9 cellular contexts compared by ENCODE assay signal in the genomic region with DNA sequence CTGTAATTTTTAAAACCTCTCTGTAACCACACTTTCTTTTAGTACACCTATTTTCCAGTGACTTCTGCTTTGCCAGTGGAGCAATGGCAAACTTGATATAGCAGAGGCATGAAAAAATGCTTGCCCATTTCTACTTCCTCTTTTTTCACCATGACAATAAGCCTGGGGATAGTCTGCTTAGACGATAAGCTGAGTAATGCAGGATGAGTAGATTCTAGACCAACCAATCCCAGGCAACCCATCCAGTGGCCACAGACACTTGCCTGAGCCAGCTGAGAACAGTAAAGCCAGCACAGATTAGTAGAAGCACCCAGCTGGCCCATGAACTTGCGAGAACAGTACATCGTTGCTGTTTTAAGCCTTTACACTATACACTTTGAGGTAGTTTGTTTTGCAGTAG. TPM values are rescaled to one million over a fixed set of nuclear protein-coding genes. Genes with fewer than 3 reads are reported as not detected.
A peak's percentile ranks its signal among the peaks of the same experiment; 100 is the strongest.
DNase-seq lines count a peak whose midpoint lies in the region; ATAC-seq and TF ChIP-seq lines count a peak whose summit lies in the region.
"Had no signal": no experiment of that assay in that cellular context is flagged by ENCODE, and none has a peak within 500 bp of the region (broad histone marks: within the 10 kb centered on the region; RNA-seq: fewer than 3 reads in every experiment).

No MANE protein-coding gene starts in this region.

- TF ChIP-seq CTCF in RWPE1 (conservative IDR thresholded peaks at IDR 0.05; ENCODE audit: low read depth) = no peak

- DNase-seq in RWPE1 (ENCODE audit: low spot score) = peak; percentile 50
- DNase-seq in myocyte (ENCODE audit: low read depth) = peak; percentile 16
- no peak for DNase-seq in middle frontal gyrus (ENCODE audit: extremely low spot score, low spot score)
- no peak for DNase-seq in stimulated activated CD4-positive, alpha-beta T cell treated with anti-CD3 and anti-CD28 coated beads, Interleukin-4, amount 100 ng/mL, for 24 hours
- DNase-seq in SW 1271 (lab: John Stamatoyannopoulos, UW) = no peak

- POLR2A ChIA-PET in RWPE1 (lab: Yijun Ruan, JAX; ENCODE audit: low non-redundant PET) = no interaction called here

- CTCF ChIA-PET in RWPE1 (lab: Yijun Ruan, JAX) = interaction anchor here (0.6 kb wide), 2 partner anchors 420 to 689 kb away, joined by 3 read pairs; no protein-coding TSS in a partner anchor

- H3K27ac ChIP-seq in RWPE1 = no peak overlapping the region

- ATAC-seq in GM19395 (IDR thresholded peaks at IDR 0.05; ENCODE audit: unreplicated experiment) (peak; percentile 85), HG03066 (IDR thresholded peaks at IDR 0.05; ENCODE audit: low read depth, unreplicated experiment) (peak; percentile 86)
- ATAC-seq: Panc1 had no signal

RNA-seq across cellular contexts. Expression of a gene that starts 37.5 kb away (rescaled TPM):
- total RNA-seq in myocyte = not detected in 2 replicates
- not detected for polyA plus RNA-seq in myocyte (2012)
- total RNA-seq: epithelial cell of proximal tubule had no signal

Comparison
In these comparisons a context has a peak if more than half of its experiments do, and no peak if none do; other contexts are left out.
1. DNase-seq: peak in RWPE1 (single experiment) and myocyte (single experiment); none in middle frontal gyrus (single experiment), stimulated activated CD4-positive, alpha-beta T cell treated with anti-CD3 and anti-CD28 coated beads, Interleukin-4, amount 100 ng/mL, for 24 hours (single experiment) and SW 1271 (0 of 2).